Comparison of ENCODE assay signal across 21 cellular contexts in genomic region chr2:152063325-152063924, GRCh38. TPM values are rescaled to one million over a fixed set of nuclear protein-coding genes. Genes with fewer than 3 reads are reported as not detected.
DNase-seq lines count a peak whose midpoint lies in the region; ATAC-seq, FAIRE-seq and TF ChIP-seq lines count a peak whose summit lies in the region.
"Had no signal": no experiment of that assay in that cellular context is flagged by ENCODE, and none has a peak within 500 bp of the region (broad histone marks: within the 10 kb centered on the region; RNA-seq: fewer than 3 reads in every experiment).

No MANE protein-coding gene starts in this region.

- TF ChIP-seq CTCF in astrocyte (IDR thresholded peaks at IDR 0.05; ENCODE audit: insufficient read depth, low read depth, low read length) = no peak
- TF ChIP-seq CTCF in lung (IDR thresholded peaks at IDR 0.05; ENCODE audit: control extremely low read depth, extremely low read depth) = no peak
- no peak for TF ChIP-seq CTCF in upper lobe of left lung (IDR thresholded peaks at IDR 0.05)

- peaks cover 6% of the 10 kb centered on the region for H3K9me3 Mint-ChIP-seq in astrocyte (ENCODE audit: unreplicated experiment)

- TF ChIP-seq POLR2A in upper lobe of left lung (IDR thresholded peaks at IDR 0.05) = no peak

- DNase-seq in NCI-H146 (lab: John Stamatoyannopoulos, UW) (peak; percentile 10), NCI-H146 treated with DMSO at 0.1 percent for 48 hours (lab: John Stamatoyannopoulos, UW; ENCODE audit: unreplicated experiment) (no peak), astrocyte (ENCODE audit: low read depth) (no peak), lung (ENCODE audit: low spot score) (peak; percentile 44), upper lobe of left lung (peak in 1 of 2 donors; percentile 65), middle frontal gyrus (ENCODE audit: extremely low spot score, low spot score) (no peak)
- DNase-seq: Caco-2; CD4-positive, CD25-positive, alpha-beta regulatory T cell; GDM1; NCI-H2029; NCI-H526 treated with DMSO at 0.1 percent for 48 hours; NK-92 treated with Interleukin-12 subunit alpha and Interleukin-12 subunit beta, amount 100 ng/mL, for 24 hours; SHP77 had no signal

- no peak overlapping the region for H3K4me3 Mint-ChIP-seq in astrocyte (ENCODE audit: unreplicated experiment)
- H3K4me3 Mint-ChIP-seq: CD4-positive, CD25-positive, alpha-beta regulatory T cell had no signal

- no peak overlapping the region for H2AFZ ChIP-seq in astrocyte (ENCODE audit: low read depth, low read length)

- H3K4me1 Mint-ChIP-seq in astrocyte (ENCODE audit: low read depth, unreplicated experiment) = peaks cover 21% of the 10 kb centered on the region
- H3K4me1 Mint-ChIP-seq: CD4-positive, CD25-positive, alpha-beta regulatory T cell had no signal

- no peaks in the 10 kb centered on the region for H4K20me1 ChIP-seq in astrocyte (ENCODE audit: insufficient read depth, low read length)

- FAIRE-seq in astrocyte (lab: Jason Lieb, UNC) = no peak
- FAIRE-seq: GM12878, H1 had no signal

- H3K27ac ChIP-seq in astrocyte (ENCODE audit: low read depth, low read length) (no peak overlapping the region), lung (ENCODE audit: low read depth in 1 of 2, low read length in 1 of 2) (no peak overlapping the region), upper lobe of left lung (peak overlapping the region in 2 of 4 donors; percentile 31 to 56)
- H3K27ac ChIP-seq: 22Rv1, SK-N-MC had no signal

- no peaks in the 10 kb centered on the region for H3K9me3 ChIP-seq in astrocyte (ENCODE audit: insufficient read depth, low read depth, low read length)
- H3K9me3 ChIP-seq in lung (ENCODE audit: control insufficient read depth in 2 of 2, insufficient read depth in 1 of 2, low read length in 1 of 2) = peaks cover 0 to 7% of the 10 kb centered on the region in 2 donors
- H3K9me3 ChIP-seq in upper lobe of left lung = peaks cover 0 to 6% (median 0%) of the 10 kb centered on the region in 4 donors

- H3K27me3 ChIP-seq in astrocyte (ENCODE audit: insufficient read depth, low read length) (peaks cover 9% of the 10 kb centered on the region), lung (ENCODE audit: control insufficient read depth, insufficient read depth) (no peaks in the 10 kb centered on the region), upper lobe of left lung (no peaks in the 10 kb centered on the region)

- no peak overlapping the region for H3K4me3 ChIP-seq in astrocyte (ENCODE audit: insufficient read depth, low read depth, low read length)
- no peak overlapping the region for H3K4me3 ChIP-seq in lung
- H3K4me3 ChIP-seq in upper lobe of left lung = no peak overlapping the region
- H3K4me3 ChIP-seq: GM12878, SK-N-MC had no signal

- WGBS in lung, 2 donors = 51 to 79% methylated on average over 3 of the region's 3 CpGs
- 45 to 54% methylated on average over 3 of the region's 3 CpGs for WGBS in upper lobe of left lung, 2 donors

- H3K9ac ChIP-seq in astrocyte (ENCODE audit: low read length) = no peak overlapping the region

- H3K36me3 ChIP-seq in astrocyte (ENCODE audit: insufficient read depth, low read length) (no peaks in the 10 kb centered on the region), lung (ENCODE audit: control insufficient read depth in 2 of 2, insufficient read depth in 2 of 2, low read length in 2 of 2) (no peaks in the 10 kb centered on the region), upper lobe of left lung (no peaks in the 10 kb centered on the region)

- H3K4me1 ChIP-seq in astrocyte (ENCODE audit: insufficient read depth, low read length) (peaks cover 6% of the 10 kb centered on the region), lung (ENCODE audit: control insufficient read depth in 2 of 2, insufficient read depth in 2 of 2, low read length in 2 of 2) (no peaks in the 10 kb centered on the region), upper lobe of left lung (peaks cover 5 to 30% (median 13%) of the 10 kb centered on the region in 4 donors)
- H3K4me1 ChIP-seq: Caco-2 had no signal

- peak in 1 of 4 donors; percentile 11 for TF ChIP-seq EP300 in upper lobe of left lung (IDR thresholded peaks at IDR 0.05)

- H3K36me3 Mint-ChIP-seq in astrocyte (ENCODE audit: low read depth, unreplicated experiment) = peaks cover under 1% of the 10 kb centered on the region
- H3K36me3 Mint-ChIP-seq: CD4-positive, CD25-positive, alpha-beta regulatory T cell had no signal

- no peaks in the 10 kb centered on the region for H3K79me2 ChIP-seq in astrocyte (ENCODE audit: insufficient read depth, low read length)

- H3K27ac Mint-ChIP-seq in astrocyte (ENCODE audit: unreplicated experiment) = peak overlapping the region; percentile 84
- H3K27ac Mint-ChIP-seq: B cell had no signal

- ATAC-seq in lung (ENCODE audit: insufficient read depth, low FRiP score) = peak; percentile 76
- peak; percentile 38 to 80 for ATAC-seq in upper lobe of left lung (ENCODE audit: low FRiP score in 2 of 2)
- no peak for ATAC-seq in SK-N-SH treated with all-trans-retinoic acid at 6 μM for 48 hours
- ATAC-seq in HG02870 (IDR thresholded peaks at IDR 0.05; ENCODE audit: unreplicated experiment) = no peak

- H3K4me2 ChIP-seq in astrocyte (ENCODE audit: low read length) = no peak overlapping the region

- H3K27me3 Mint-ChIP-seq in astrocyte (ENCODE audit: low read depth, unreplicated experiment) = peaks cover 4% of the 10 kb centered on the region

TF ChIP-seq in SK-N-SH treated with all-trans-retinoic acid at 6 μM for 48 hours, 23 proteins besides CTCF, POLR2A, EP300 and RAD21:
- no peak for TF ChIP-seq RARB (CRISPR knock-in tag; IDR thresholded peaks at IDR 0.05)
- TF ChIP-seq ZFP30 (CRISPR knock-in tag; IDR thresholded peaks at IDR 0.05) = no peak
- no peak for TF ChIP-seq ZNF565 (CRISPR knock-in tag; conservative IDR thresholded peaks at IDR 0.05; ENCODE audit: low read depth)
- no peak for TF ChIP-seq BACH2 (CRISPR knock-in tag; IDR thresholded peaks at IDR 0.05; ENCODE audit: borderline replicate concordance)
- TF ChIP-seq CSDC2 (CRISPR knock-in tag; IDR thresholded peaks at IDR 0.05) = no peak
- no peak for TF ChIP-seq ISL1 (CRISPR knock-in tag; IDR thresholded peaks at IDR 0.05)
- TF ChIP-seq GLIS3 (CRISPR knock-in tag; IDR thresholded peaks at IDR 0.05) = no peak
TF ChIP-seq in SK-N-SH treated with all-trans-retinoic acid at 6 μM for 48 hours: peak in this region for 0.

RNA-seq across cellular contexts. Expression of gene CACNB4, which starts 35.4 kb away (rescaled TPM):
- total RNA-seq in astrocyte (1.8 and 2.9 TPM in 2 replicates), lung (10 to 100 TPM in 1 of 2 donors, 1 to 10 TPM in 1; 8.1 to 10.9 TPM), upper lobe of left lung (10 to 100 TPM in 3 of 6 donors, 1 to 10 TPM in 3; 7.7 to 21.0 (median 12.8) TPM)
- polyA plus RNA-seq in lung = 1 to 10 TPM in 1 of 2 donors, under 1 TPM in 1; 0.57 to 3.0 TPM
- total RNA-seq: M059J had no signal
- polyA plus RNA-seq: CD4-positive, CD25-positive, alpha-beta regulatory T cell had no signal

Comparison
In these comparisons a context has a peak if more than half of its experiments do, and no peak if none do; other contexts are left out.
1. DNase-seq: peak in NCI-H146 (single experiment) and lung (single experiment); none in NCI-H146 treated with DMSO at 0.1 percent for 48 hours (single experiment), astrocyte (single experiment) and middle frontal gyrus (single experiment).
2. ATAC-seq: peak in lung (single experiment) and upper lobe of left lung (2 of 2); none in SK-N-SH treated with all-trans-retinoic acid at 6 μM for 48 hours (single experiment) and HG02870 (single experiment).